Comparison of ENCODE assay signal across 14 cellular contexts in genomic region chr15:68528891-68529290, GRCh38. TPM values are rescaled to one million over a fixed set of nuclear protein-coding genes. Genes with fewer than 3 reads are reported as not detected.
A peak's percentile ranks its signal among the peaks of the same experiment; 100 is the strongest.
DNase-seq lines count a peak whose midpoint lies in the region; ATAC-seq, FAIRE-seq and TF ChIP-seq lines count a peak whose summit lies in the region.
"Had no signal": no experiment of that assay in that cellular context is flagged by ENCODE, and none has a peak within 500 bp of the region (broad histone marks: within the 10 kb centered on the region; RNA-seq: fewer than 3 reads in every experiment).

No MANE protein-coding gene starts in this region.

- no peak overlapping the region for H3K9ac ChIP-seq in mesendoderm (ENCODE audit: low read length)

- TF ChIP-seq CTCF in bronchial epithelial cell (IDR thresholded peaks at IDR 0.05; ENCODE audit: insufficient read depth, low read length, severe bottlenecking), result no peak

- H3K23ac ChIP-seq in mesendoderm (ENCODE audit: low read length), result no peak overlapping the region

- no peak for FAIRE-seq in bronchial epithelial cell (lab: Jason Lieb, UNC)

- H3K4ac ChIP-seq in mesendoderm (ENCODE audit: low read depth, low read length), result no peak overlapping the region

- H3K79me2 ChIP-seq in mesendoderm (ENCODE audit: control insufficient read depth, insufficient read depth, low read length), result no peaks in the 10 kb centered on the region

- H3K4me1 ChIP-seq in mesendoderm (ENCODE audit: control insufficient read depth, low read depth, low read length), result no peaks in the 10 kb centered on the region
- H3K4me1 ChIP-seq: gastrocnemius medialis had no signal

- H3K18ac ChIP-seq in mesendoderm (ENCODE audit: low read length), result peak overlapping the region; percentile 28

- no CpG with 5 or more reads among the region's 5 CpGs for WGBS in mesendoderm (ENCODE audit: extremely low coverage, insufficient coverage, low lambda C conversion rate)

- H3K4me2 ChIP-seq in mesendoderm (ENCODE audit: low read length), result no peak overlapping the region

- H3K56ac ChIP-seq in mesendoderm (ENCODE audit: low read length), result no peak overlapping the region

- H3K27me3 ChIP-seq in bronchial epithelial cell (ENCODE audit: control insufficient read depth, insufficient read depth, low read length), result no peaks in the 10 kb centered on the region
- no peaks in the 10 kb centered on the region for H3K27me3 ChIP-seq in mesendoderm (ENCODE audit: insufficient read depth, low read length, poor library complexity)

- no peak overlapping the region for H2BK5ac ChIP-seq in mesendoderm (ENCODE audit: low read length)

- no peaks in the 10 kb centered on the region for H3K79me1 ChIP-seq in mesendoderm (ENCODE audit: low read length)

- no peak overlapping the region for H2AK5ac ChIP-seq in mesendoderm (ENCODE audit: low read length)

- no peak for ATAC-seq in GM19324 (IDR thresholded peaks at IDR 0.05; ENCODE audit: low FRiP score, unreplicated experiment)
- ATAC-seq: gastrocnemius medialis had no signal

- DNase-seq in DMS153 (lab: John Stamatoyannopoulos, UW) (peak; percentile 1), DMS153 treated with DMSO at 0.1 percent for 48 hours (lab: John Stamatoyannopoulos, UW; ENCODE audit: unreplicated experiment) (no peak), LoVo (ENCODE audit: low spot score) (peak; percentile 15), bronchial epithelial cell (ENCODE audit: low read depth) (peak; percentile 22), mesendoderm (no peak), hypothalamus (lab: John Stamatoyannopoulos, UW) (no peak), posterior vena cava (ENCODE audit: low spot score) (no peak)
- DNase-seq: DMS79 treated with DMSO at 0.1 percent for 48 hours, gastrocnemius medialis, NCI-H1105, NCI-H774 had no signal

- no peak overlapping the region for H3K4me3 ChIP-seq in bronchial epithelial cell (ENCODE audit: low read depth, low read length)
- no peak overlapping the region for H3K4me3 ChIP-seq in mesendoderm (ENCODE audit: low read length)
- H3K4me3 ChIP-seq: gastrocnemius medialis had no signal

- no peak overlapping the region for H3K27ac ChIP-seq in mesendoderm (ENCODE audit: low read depth, low read length)
- H3K27ac ChIP-seq: 22Rv1, gastrocnemius medialis had no signal

- H3K36me3 ChIP-seq in bronchial epithelial cell (ENCODE audit: control insufficient read depth, insufficient read depth, low read length), result no peaks in the 10 kb centered on the region
- H3K36me3 ChIP-seq in mesendoderm (ENCODE audit: control insufficient read depth, insufficient read depth, low read length), result no peaks in the 10 kb centered on the region
- H3K36me3 ChIP-seq: gastrocnemius medialis had no signal

- no peak overlapping the region for H2BK120ac ChIP-seq in mesendoderm (ENCODE audit: low read depth, low read length)

- H2BK15ac ChIP-seq in mesendoderm (replicated peaks; ENCODE audit: low read depth), result no peak overlapping the region

- H4K5ac ChIP-seq in mesendoderm (ENCODE audit: low read length), result no peak overlapping the region

- no peak overlapping the region for H4K8ac ChIP-seq in mesendoderm (ENCODE audit: low read depth, low read length)

- intact Hi-C loops in posterior vena cava (cut with DNase I), result loop anchor here (10.0 kb wide), 2 partner anchors 104 to 114 kb away; no protein-coding TSS in a partner anchor

RNA-seq across cellular contexts. Expression of gene CORO2B, which starts 49.9 kb away (rescaled TPM):
- total RNA-seq in bronchial epithelial cell (under 0.01 TPM in 1 of 2 replicates, not detected in the other), posterior vena cava (10 to 100 TPM in 1 of 2 donors, 1 to 10 TPM in 1; 7.2 to 11.7 TPM)
- polyA plus RNA-seq in mesendoderm (2013, experiment 1 of 2), result 1.9 TPM
- polyA plus RNA-seq in mesendoderm (2013, experiment 2 of 2), result 1.8 TPM
- total RNA-seq: T-helper 1 cell treated with Interleukin-12 subunit alpha and Interleukin-12 subunit beta and Interleukin-4 antibody, amounts not matched to agents 30 ng/mL and 1 ng/mL, for 36 hours had no signal

Comparison
In these comparisons a context has a peak if more than half of its experiments do, and no peak if none do; other contexts are left out.
1. DNase-seq: peak in DMS153 (single experiment), LoVo (single experiment) and bronchial epithelial cell (single experiment); none in DMS153 treated with DMSO at 0.1 percent for 48 hours (single experiment), mesendoderm (single experiment), hypothalamus (0 of 51) and posterior vena cava (single experiment).